In the genomic region with DNA sequence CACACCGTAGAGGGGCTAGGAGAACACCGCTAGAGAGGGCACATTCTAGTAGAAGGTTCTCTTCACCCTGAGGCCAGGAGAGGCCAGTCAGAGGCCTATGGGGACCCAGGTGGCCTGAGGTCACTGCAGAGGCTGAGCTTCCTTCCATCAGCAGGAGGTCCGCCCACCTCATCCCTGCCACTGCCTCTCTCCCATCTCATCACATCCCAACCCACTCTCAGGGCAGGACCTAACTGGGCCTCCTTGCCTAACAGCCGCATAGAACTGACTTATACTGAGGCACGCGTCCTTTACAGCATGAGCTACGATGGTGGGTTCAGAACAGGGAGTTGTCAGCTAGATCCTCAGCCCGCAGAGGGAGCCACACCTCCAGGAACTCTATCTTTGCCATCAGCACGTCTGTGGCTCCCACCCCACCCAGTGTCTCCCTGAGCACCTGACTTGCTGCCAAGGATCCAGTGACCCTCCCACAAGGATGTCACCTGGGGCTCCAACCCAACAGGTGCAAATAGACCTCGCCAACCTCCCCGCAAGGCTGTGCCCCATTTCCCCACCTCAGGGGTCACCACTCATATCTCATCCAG, we compare ENCODE assay signal across 12 cellular contexts. TPM values are rescaled to one million over a fixed set of nuclear protein-coding genes. Genes with fewer than 3 reads are reported as not detected.
"Had no signal": no experiment of that assay in that cellular context is flagged by ENCODE, and none has a peak within 500 bp of the region (broad histone marks: within the 10 kb centered on the region; RNA-seq: fewer than 3 reads in every experiment).

No MANE protein-coding gene starts in this region.

RNA-seq across cellular contexts. Expression of a gene that starts 33.3 kb away (rescaled TPM):
- total RNA-seq: activated CD4-positive, alpha-beta memory T cell treated with anti-CD3 and anti-CD28 coated beads, Interleukin-2, amount 10 ng/mL, durations not matched to agents 7 days and 5 days; activated CD4-positive, alpha-beta T cell treated with anti-CD3 and anti-CD28 coated beads, Interleukin-2, amount 10 ng/mL, durations not matched to agents 7 days and 5 days; activated naive CD4-positive, alpha-beta T cell treated with anti-CD3 and anti-CD28 coated beads, Interleukin-2, amount 50 U/mL, for 72 hours; activated naive CD8-positive, alpha-beta T cell treated with anti-CD3 and anti-CD28 coated beads, Interleukin-2, amount 10 ng/mL, durations not matched to agents 7 days and 5 days; activated T-cell treated with anti-CD3 and anti-CD28 coated beads, Interleukin-2, amount 50 U/mL, for 72 hours; ascending aorta; cardiac muscle cell; dermis microvascular lymphatic vessel endothelial cell; fibroblast of lung; glomerular endothelial cell; heart right ventricle; hepatocyte had no signal
